Comparison of ENCODE assay signal across 14 cellular contexts in genomic region chr1:160576430-160576829, GRCh38. TPM values are rescaled to one million over a fixed set of nuclear protein-coding genes. Genes with fewer than 3 reads are reported as not detected.
A peak's percentile ranks its signal among the peaks of the same experiment; 100 is the strongest.
DNase-seq lines count a peak whose midpoint lies in the region; ATAC-seq and TF ChIP-seq lines count a peak whose summit lies in the region.
"Had no signal": no experiment of that assay in that cellular context is flagged by ENCODE, and none has a peak within 500 bp of the region (broad histone marks: within the 10 kb centered on the region; RNA-seq: fewer than 3 reads in every experiment).

No MANE protein-coding gene starts in this region.

- H3K9me3 ChIP-seq in mucosa of rectum (ENCODE audit: control insufficient read depth in 2 of 2, low read length in 2 of 2) (no peaks in the 10 kb centered on the region), upper lobe of left lung (no peaks in the 10 kb centered on the region)
- H3K9me3 ChIP-seq: body of pancreas, esophagus muscularis mucosa had no signal

- TF ChIP-seq EP300 in upper lobe of left lung (IDR thresholded peaks at IDR 0.05) = no peak

- peak overlapping the region; percentile 7 to 45 for H3K27ac ChIP-seq in mucosa of rectum (ENCODE audit: low read depth in 2 of 2, low read length in 2 of 2)
- peak overlapping the region in 3 of 4 donors; percentile 38 to 78 (median 71) for H3K27ac ChIP-seq in upper lobe of left lung

- no peak overlapping the region for H3K9ac ChIP-seq in mucosa of rectum (ENCODE audit: low read depth in 1 of 2, low read length in 2 of 2)

- H3K36me3 ChIP-seq in mucosa of rectum (ENCODE audit: control insufficient read depth in 2 of 2, insufficient read depth in 2 of 2, low read length in 2 of 2) (no peaks in the 10 kb centered on the region), upper lobe of left lung (no peaks in the 10 kb centered on the region)
- H3K36me3 ChIP-seq: esophagus muscularis mucosa had no signal

- peak; percentile 12 for DNase-seq in activated gamma-delta T cell treated with Interleukin-2 at 50 U/mL for 16 hours
- no peak for DNase-seq in activated gamma-delta T cell (lab: John Stamatoyannopoulos, UW)
- peak; percentile 51 to 59 for DNase-seq in activated T-cell treated with anti-CD3 and anti-CD28 coated beads, Interleukin-2, amount 50 U/mL, for 48 hours
- no peak for DNase-seq in upper lobe of left lung
- DNase-seq in pons (ENCODE audit: low spot score) = no peak
- DNase-seq in omental fat pad (ENCODE audit: low spot score) = no peak
- DNase-seq: body of pancreas, NCI-H1436 had no signal

- 52 to 67% methylated on average over 3 of the region's 3 CpGs for WGBS in upper lobe of left lung, 2 donors

- H3K4me1 ChIP-seq in mucosa of rectum (ENCODE audit: control insufficient read depth in 2 of 2, insufficient read depth in 2 of 2, low read length in 2 of 2) (peaks cover 0 to 2% of the 10 kb centered on the region in 2 donors), upper lobe of left lung (peaks cover 2 to 14% (median 5%) of the 10 kb centered on the region in 4 donors)
- H3K4me1 ChIP-seq: body of pancreas, esophagus muscularis mucosa had no signal

- TF ChIP-seq POLR2A in upper lobe of left lung (IDR thresholded peaks at IDR 0.05) = no peak

- no peak for ATAC-seq in upper lobe of left lung (ENCODE audit: low FRiP score in 2 of 2)
- ATAC-seq in GM21528 (IDR thresholded peaks at IDR 0.05; ENCODE audit: low FRiP score, unreplicated experiment) = no peak
- ATAC-seq in omental fat pad (ENCODE audit: low FRiP score) = no peak
- ATAC-seq: body of pancreas, Panc1 had no signal

- TF ChIP-seq CTCF in upper lobe of left lung (IDR thresholded peaks at IDR 0.05) (no peak), omental fat pad (IDR thresholded peaks at IDR 0.05) (no peak)

- H3K27me3 ChIP-seq in mucosa of rectum (ENCODE audit: control insufficient read depth in 2 of 2, insufficient read depth in 2 of 2, low read length in 2 of 2) (no peaks in the 10 kb centered on the region), upper lobe of left lung (no peaks in the 10 kb centered on the region)
- H3K27me3 ChIP-seq: body of pancreas, esophagus muscularis mucosa had no signal

- H3K4me3 ChIP-seq in mucosa of rectum (ENCODE audit: low read length in 2 of 2) (peak overlapping the region in 1 of 2 donors; percentile 23), upper lobe of left lung (no peak overlapping the region)
- H3K4me3 ChIP-seq: body of pancreas had no signal

RNA-seq across cellular contexts. Expression of gene CD84, which starts 2.9 kb away (rescaled TPM):
- 10 to 100 TPM in 5 of 6 donors, 1 to 10 TPM in 1; 8.9 to 26.4 (median 17.4) TPM for total RNA-seq in upper lobe of left lung
- total RNA-seq in omental fat pad = 10 to 100 TPM; 10.6 to 33.4 (median 13.8) TPM
- total RNA-seq: A673, G401 had no signal

RNA-seq across cellular contexts. Expression of gene SLAMF6, which starts 53.4 kb away (rescaled TPM):
- total RNA-seq in upper lobe of left lung (10 to 100 TPM in 1 of 6 donors, 1 to 10 TPM in 5; 2.7 to 10.7 (median 3.4) TPM), omental fat pad (1 to 10 TPM; 1.5 to 4.9 (median 2.9) TPM)
- total RNA-seq: A673, G401 had no signal

Comparison
In these comparisons a context has a peak if more than half of its experiments do, and no peak if none do; other contexts are left out.
1. DNase-seq: peak in activated gamma-delta T cell treated with Interleukin-2 at 50 U/mL for 16 hours (single experiment) and activated T-cell treated with anti-CD3 and anti-CD28 coated beads, Interleukin-2, amount 50 U/mL, for 48 hours (2 of 2); none in activated gamma-delta T cell (single experiment), upper lobe of left lung (0 of 2), pons (single experiment) and omental fat pad (single experiment).